Comparison of ENCODE assay signal across 1 cellular context in genomic region chr9:137240841-137241489, GRCh38.
TF ChIP-seq lines count a peak whose summit lies in the region.

Gene TUBB4B, plus strand, starts transcription at chr9:137241287. Its CDS starts 74 bp downstream, at chr9:137241361.

TF ChIP-seq in HepG2, 621 proteins besides CTCF, POLR2A, EP300 and RAD21 (continued from another document and continues in another):
- peak; percentile 63; the same call in 1 of the 2 replicates for TF ChIP-seq ZBTB20 (CRISPR knock-in tag; IDR thresholded peaks at IDR 0.05; ENCODE audit: borderline replicate concordance, low read depth)
- no peak; the same call in 1 of the 2 replicates for TF ChIP-seq ZNF784 (CRISPR knock-in tag; IDR thresholded peaks at IDR 0.05; ENCODE audit: borderline replicate concordance)
- peak; percentile 70 for TF ChIP-seq GATAD1 (CRISPR knock-in tag; IDR thresholded peaks at IDR 0.05)
- no peak for TF ChIP-seq ZNF251 (CRISPR knock-in tag; IDR thresholded peaks at IDR 0.05)
- no peak for TF ChIP-seq THYN1 (CRISPR knock-in tag; IDR thresholded peaks at IDR 0.05; ENCODE audit: borderline replicate concordance, low read depth)
- peak in 1 of 2 experiments; percentile 68; a peak in 2 of 4 replicates for TF ChIP-seq KLF16 (CRISPR knock-in tag; IDR thresholded peaks at IDR 0.05)
- TF ChIP-seq MEIS2 (CRISPR knock-in tag; IDR thresholded peaks at IDR 0.05): peak; percentile 88; the same call in 1 of the 2 replicates
- TF ChIP-seq ZFP37 (CRISPR knock-in tag; IDR thresholded peaks at IDR 0.05; ENCODE audit: borderline replicate concordance): 0 out of 2 replicates have a peak, but pooled peaks have one; percentile 60
- TF ChIP-seq ZNF780A (CRISPR knock-in tag; IDR thresholded peaks at IDR 0.05): no peak
- no peak; the same call in 1 of the 2 replicates for TF ChIP-seq ZNF788 (CRISPR knock-in tag; IDR thresholded peaks at IDR 0.05; ENCODE audit: borderline replicate concordance)
- TF ChIP-seq KDM4B (CRISPR knock-in tag; IDR thresholded peaks at IDR 0.05): 0 out of 2 replicates have a peak, but pooled peaks have one; percentile 39
- TF ChIP-seq BCLAF1 (IDR thresholded peaks at IDR 0.05): no peak
- no peak for TF ChIP-seq SNRNP70 (IDR thresholded peaks at IDR 0.05; ENCODE audit: low read depth, low read length)
- peak; percentile 53; the same call in 1 of the 2 replicates for TF ChIP-seq HNF1B (CRISPR knock-in tag; IDR thresholded peaks at IDR 0.05)
- TF ChIP-seq ZFP82 (CRISPR knock-in tag; IDR thresholded peaks at IDR 0.05; ENCODE audit: borderline replicate concordance): no peak
- 0 out of 2 replicates have a peak, but pooled peaks have one; percentile 72 for TF ChIP-seq HBP1 (CRISPR knock-in tag; IDR thresholded peaks at IDR 0.05; ENCODE audit: low read depth)
- TF ChIP-seq RORA (CRISPR knock-in tag; IDR thresholded peaks at IDR 0.05): no peak
- no peak for TF ChIP-seq JUND (CRISPR knock-in tag; IDR thresholded peaks at IDR 0.05)
- no peak for TF ChIP-seq RFX3 (CRISPR knock-in tag; IDR thresholded peaks at IDR 0.05)
- no peak for TF ChIP-seq ZNF317 (CRISPR knock-in tag; IDR thresholded peaks at IDR 0.05)
- TF ChIP-seq SP2 (CRISPR knock-in tag; IDR thresholded peaks at IDR 0.05): peak; percentile 98
- TF ChIP-seq KIAA2018 (CRISPR knock-in tag; IDR thresholded peaks at IDR 0.05; ENCODE audit: borderline replicate concordance): no peak
- peak; percentile 57 for TF ChIP-seq IKZF5 (CRISPR knock-in tag; IDR thresholded peaks at IDR 0.05)
- no peak for TF ChIP-seq SMC3 (IDR thresholded peaks at IDR 0.05; ENCODE audit: low read length)
- TF ChIP-seq ZBTB10 (CRISPR knock-in tag; IDR thresholded peaks at IDR 0.05; ENCODE audit: borderline replicate concordance): no peak
- TF ChIP-seq CAMTA2 (CRISPR knock-in tag; IDR thresholded peaks at IDR 0.05; ENCODE audit: borderline replicate concordance): no peak
- peak; percentile 62; the same call in 1 of the 2 replicates for TF ChIP-seq ZNF720 (CRISPR knock-in tag; IDR thresholded peaks at IDR 0.05)
- no peak for TF ChIP-seq NR1H2 (CRISPR knock-in tag; IDR thresholded peaks at IDR 0.05; ENCODE audit: borderline replicate concordance, low read depth)
- TF ChIP-seq ZFY (CRISPR knock-in tag; IDR thresholded peaks at IDR 0.05): no peak; the same call in 1 of the 2 replicates
- no peak for TF ChIP-seq SAFB2 (CRISPR knock-in tag; IDR thresholded peaks at IDR 0.05; ENCODE audit: borderline replicate concordance, low read depth)
- no peak for TF ChIP-seq SMARCC2 (IDR thresholded peaks at IDR 0.05)
- TF ChIP-seq ZMYM4 (CRISPR knock-in tag; IDR thresholded peaks at IDR 0.05): no peak; the same call in 1 of the 2 replicates
- TF ChIP-seq HDAC1 (CRISPR knock-in tag; IDR thresholded peaks at IDR 0.05): no peak
- TF ChIP-seq ZNF543 (CRISPR knock-in tag; IDR thresholded peaks at IDR 0.05): no peak; the same call in 1 of the 2 replicates
- no peak for TF ChIP-seq FOXJ3 (CRISPR knock-in tag; IDR thresholded peaks at IDR 0.05; ENCODE audit: borderline replicate concordance)
- peak; percentile 98 for TF ChIP-seq GTF2F1 (IDR thresholded peaks at IDR 0.05; ENCODE audit: low read length)
